Comparison of ENCODE assay signal across 8 cellular contexts in the genomic region with DNA sequence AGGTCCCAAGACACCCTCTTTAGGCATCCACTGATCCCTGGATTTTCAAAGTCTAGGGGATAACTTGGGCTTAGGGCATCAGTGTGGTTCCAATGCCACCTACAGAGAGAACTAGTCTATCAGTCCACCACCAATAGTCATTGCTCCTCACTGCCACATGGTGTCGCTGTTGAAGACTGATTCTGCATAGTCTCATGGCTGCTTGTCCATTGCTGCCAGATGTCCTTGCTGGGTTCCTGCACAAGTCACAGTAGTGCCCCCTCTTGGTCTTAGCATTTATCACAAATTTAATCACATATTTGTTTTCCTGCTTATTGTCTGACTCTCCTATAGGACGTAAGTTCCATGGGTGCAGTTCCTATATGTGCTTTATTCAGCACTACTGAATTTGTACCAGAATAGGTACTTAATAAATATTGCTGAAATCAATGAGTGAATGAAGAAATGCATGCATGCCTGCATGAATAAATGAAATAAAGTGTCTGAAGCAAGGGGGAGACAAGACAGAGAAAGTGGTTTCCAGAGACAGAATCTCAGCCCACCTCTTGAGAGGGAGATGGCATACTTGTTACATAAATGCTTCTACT.
A peak's percentile ranks its signal among the peaks of the same experiment; 100 is the strongest.
DNase-seq lines count a peak whose midpoint lies in the region; ATAC-seq and FAIRE-seq lines count a peak whose summit lies in the region.

No MANE protein-coding gene starts in this region.

- peak; percentile 21 for DNase-seq in AG08396 (ENCODE audit: low spot score)
- no peak for DNase-seq in GM18507 (ENCODE audit: extremely low spot score, insufficient read length, low read depth)
- DNase-seq in NOMO-1 treated with DMSO at 0.1 percent for 48 hours (lab: John Stamatoyannopoulos, UW; ENCODE audit: unreplicated experiment) = peak; percentile 59
- peak; percentile 47 to 63 for DNase-seq in activated T-cell treated with anti-CD3 and anti-CD28 coated beads, Interleukin-2, amount 50 U/mL, for 48 hours
- peak; percentile 24 for DNase-seq in hepatic stellate cell (ENCODE audit: low spot score)
- peak; percentile 9 to 54 (median 34) for DNase-seq in stimulated activated CD4-positive, alpha-beta T cell treated with anti-CD3 and anti-CD28 coated beads, TNF-alpha, amount 100 ng/mL, for 48 hours (ENCODE audit: low read depth in 3 of 3)

- ATAC-seq in HG03139 (IDR thresholded peaks at IDR 0.05; ENCODE audit: unreplicated experiment) = no peak
- ATAC-seq in GM21367 (IDR thresholded peaks at IDR 0.05; ENCODE audit: unreplicated experiment) = no peak

- peak; percentile 69 for FAIRE-seq in GM18507 (lab: Jason Lieb, UNC)
